ENCODE assay signal across 8 cellular contexts in the genomic region with DNA sequence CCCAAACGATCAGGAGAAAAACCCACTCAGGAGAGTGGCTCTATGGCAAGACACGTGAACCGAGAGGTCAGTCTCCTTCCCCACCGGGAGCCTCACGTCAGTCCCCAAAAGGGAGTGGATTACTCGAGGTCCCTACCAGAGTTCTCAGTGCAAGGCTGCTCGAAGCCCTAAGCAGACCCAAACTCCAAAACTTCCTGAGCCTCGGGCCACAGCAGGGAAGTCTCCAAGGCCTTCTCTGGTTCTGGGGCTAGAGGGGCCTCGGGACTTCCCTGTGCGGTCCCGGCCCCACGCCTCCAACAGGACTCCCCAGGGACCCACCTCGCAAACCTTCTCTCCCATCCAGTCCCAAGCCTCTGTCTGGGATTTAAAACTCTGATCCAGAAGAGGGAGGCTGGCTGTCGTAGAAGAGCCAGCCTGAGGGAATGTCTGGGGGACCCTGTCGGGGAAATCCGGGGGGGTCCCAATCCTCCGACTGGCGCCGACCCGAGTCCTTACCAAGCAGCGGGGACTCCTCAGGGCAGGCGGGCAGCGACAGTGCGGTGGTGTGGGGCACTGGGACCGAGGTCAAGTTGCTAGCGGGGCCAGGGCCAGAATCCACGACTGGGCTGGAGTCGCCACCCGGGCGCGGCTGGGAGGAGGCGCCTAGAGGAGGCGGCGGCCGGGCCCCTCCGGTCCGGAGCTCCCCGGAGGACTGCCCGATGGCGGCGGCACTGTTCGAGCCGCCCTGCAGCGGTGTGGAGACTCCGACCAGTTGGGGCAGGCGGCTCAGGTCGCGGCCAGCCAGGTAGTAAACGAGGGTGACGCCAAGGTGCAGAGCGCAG. TPM values are rescaled to one million over a fixed set of nuclear protein-coding genes. Genes with fewer than 3 reads are reported as not detected.
DNase-seq lines count a peak whose midpoint lies in the region; ATAC-seq lines count a peak whose summit lies in the region.

No MANE protein-coding gene starts in this region.

- H3K36me3 Mint-ChIP-seq in dendritic cell treated with granulocyte-macrophage colony-stimulating factor and Interleukin-4, amounts not matched to agents 40 ng/mL and 50 ng/mL, for 4 days (ENCODE audit: low read depth): peaks cover 45% of the 10 kb centered on the region

- peak overlapping the region; percentile 52 for H3K27ac ChIP-seq in SJCRH30
- peak overlapping the region; percentile 32 to 95 for H3K27ac ChIP-seq in aorta (ENCODE audit: low read depth in 1 of 2, low read length in 2 of 2)

- H3K4me1 Mint-ChIP-seq in dendritic cell treated with granulocyte-macrophage colony-stimulating factor and Interleukin-4, amounts not matched to agents 40 ng/mL and 50 ng/mL, for 4 days (ENCODE audit: low read depth): peaks cover 76% of the 10 kb centered on the region

- H3K4me3 Mint-ChIP-seq in dendritic cell treated with granulocyte-macrophage colony-stimulating factor and Interleukin-4, amounts not matched to agents 40 ng/mL and 50 ng/mL, for 4 days: peak overlapping the region; percentile 91

- 0% methylated on average over 44 to 51 of the region's 51 CpGs for WGBS in aorta, 2 donors

- no peaks in the 10 kb centered on the region for H3K9me3 Mint-ChIP-seq in dendritic cell treated with granulocyte-macrophage colony-stimulating factor and Interleukin-4, amounts not matched to agents 40 ng/mL and 50 ng/mL, for 4 days

- no peaks in the 10 kb centered on the region for H3K27me3 Mint-ChIP-seq in dendritic cell treated with granulocyte-macrophage colony-stimulating factor and Interleukin-4, amounts not matched to agents 40 ng/mL and 50 ng/mL, for 4 days

- H3K36me3 ChIP-seq in SJCRH30 (no peaks in the 10 kb centered on the region), aorta (ENCODE audit: control insufficient read depth in 1 of 2, insufficient read depth in 2 of 2, low read length in 1 of 2) (no peaks in the 10 kb centered on the region)

- H3K4me1 ChIP-seq in SJCRH30 (peaks cover 34% of the 10 kb centered on the region), mononuclear cell (ENCODE audit: insufficient read depth, low read length) (peaks cover 71% of the 10 kb centered on the region), aorta (ENCODE audit: control insufficient read depth in 1 of 2, insufficient read depth in 2 of 2, low read length in 2 of 2) (peaks cover 0 to 18% of the 10 kb centered on the region in 2 donors)

- H3K9me3 ChIP-seq in SJCRH30 (replicated peaks) (no peaks in the 10 kb centered on the region), mononuclear cell (ENCODE audit: low read depth, low read length) (no peaks in the 10 kb centered on the region), aorta (ENCODE audit: control insufficient read depth, low read length) (no peaks in the 10 kb centered on the region)

- intact Hi-C loops in dendritic cell treated with granulocyte-macrophage colony-stimulating factor and Interleukin-4, amounts not matched to agents 40 ng/mL and 50 ng/mL, for 4 days (cut with micrococcal nuclease): loop anchor here (1.0 to 5.0 kb wide), 3 partner anchors 7 to 98 kb away; a partner anchor contains a TSS
- intact Hi-C loops in aorta (cut with DNase I): loop anchor here in 1 of 2 donors (1.0 kb wide), 1 partner anchor 32 kb away; no protein-coding TSS in a partner anchor

- DNase-seq in NCI-H146 (lab: John Stamatoyannopoulos, UW) (peak; percentile 37), NCI-H146 treated with DMSO at 0.1 percent for 48 hours (lab: John Stamatoyannopoulos, UW; ENCODE audit: unreplicated experiment) (no peak), SJCRH30 (peak; percentile 38 to 53), aorta (peak; percentile 76 to 89), AG08395 (ENCODE audit: low spot score) (no peak)

- peak overlapping the region; percentile 96 for H3K27ac Mint-ChIP-seq in dendritic cell treated with granulocyte-macrophage colony-stimulating factor and Interleukin-4, amounts not matched to agents 40 ng/mL and 50 ng/mL, for 4 days

- H3K4me3 ChIP-seq in SJCRH30: peak overlapping the region; percentile 81
- peak overlapping the region; percentile 91 for H3K4me3 ChIP-seq in mononuclear cell (ENCODE audit: low read length)
- H3K4me3 ChIP-seq in aorta (ENCODE audit: low read length in 2 of 2): peak overlapping the region; percentile 92

- ATAC-seq in HG02973 (IDR thresholded peaks at IDR 0.05; ENCODE audit: unreplicated experiment): peak; percentile 1
- peak; percentile 61 for ATAC-seq in aorta (ENCODE audit: low FRiP score)

- no peaks in the 10 kb centered on the region for H3K27me3 ChIP-seq in SJCRH30
- no peaks in the 10 kb centered on the region for H3K27me3 ChIP-seq in mononuclear cell (ENCODE audit: insufficient read depth, low read length)
- H3K27me3 ChIP-seq in aorta (ENCODE audit: control insufficient read depth in 1 of 2, insufficient read depth in 2 of 2, low read length in 1 of 2): no peaks in the 10 kb centered on the region

RNA-seq across cellular contexts. Expression of a gene that starts 0.7 kb away (rescaled TPM):
- total RNA-seq in SJCRH30 (2014; rRNA removed; shearing (Covaris generic)): 14.0 and 15.7 TPM in 2 replicates
- 62.5 TPM for total RNA-seq in mononuclear cell
- 10 to 100 TPM; 74.5 to 95.6 TPM for total RNA-seq in aorta
- polyA plus RNA-seq in aorta: 10 to 100 TPM; 15.2 to 36.0 TPM

Comparison
In these comparisons a context has a peak if more than half of its experiments do, and no peak if none do; other contexts are left out.
1. DNase-seq: peak in NCI-H146 (single experiment), SJCRH30 (2 of 2) and aorta (2 of 2); none in NCI-H146 treated with DMSO at 0.1 percent for 48 hours (single experiment) and AG08395 (single experiment).
2. Peak in every context shown above with its lines, with median percentiles within 50 percentile points of each other: H3K4me3 ChIP-seq.